ENCODE assay signal across 8 cellular contexts in the genomic region with DNA sequence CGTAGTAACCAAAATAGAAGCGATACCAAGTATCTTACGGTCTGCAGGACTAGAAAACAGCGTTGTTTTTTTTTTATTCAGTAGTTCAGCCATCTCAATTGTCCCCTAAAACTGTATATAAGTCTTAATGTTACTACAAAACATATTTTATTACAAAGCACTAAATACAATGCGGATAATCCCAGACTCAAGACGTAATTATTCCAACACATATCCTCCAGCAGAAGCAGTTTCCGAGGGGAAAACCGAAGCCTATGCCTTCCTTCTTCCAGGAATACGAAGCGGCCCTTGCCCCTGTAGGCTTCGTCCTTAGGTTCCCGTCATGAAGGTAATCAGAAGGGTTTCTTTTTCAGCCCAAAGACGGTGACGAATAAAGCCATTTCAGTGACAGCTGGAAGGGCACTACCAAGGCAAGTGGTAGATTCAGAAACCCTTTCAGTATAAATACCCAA. TPM values are rescaled to one million over a fixed set of nuclear protein-coding genes. Genes with fewer than 3 reads are reported as not detected.
DNase-seq lines count a peak whose midpoint lies in the region; ATAC-seq and TF ChIP-seq lines count a peak whose summit lies in the region.

No MANE protein-coding gene starts in this region.

- ATAC-seq in thoracic aorta (ENCODE audit: insufficient number of reproducible peaks, low FRiP score, low read depth) = no peak
- ATAC-seq in GM21423 (IDR thresholded peaks at IDR 0.05; ENCODE audit: unreplicated experiment) = no peak
- ATAC-seq in HG03521 (IDR thresholded peaks at IDR 0.05; ENCODE audit: unreplicated experiment) = no peak

- H3K4me3 ChIP-seq in kidney epithelial cell (ENCODE audit: low read depth, low read length) = peak overlapping the region; percentile 44
- peak overlapping the region; percentile 67 for H3K4me3 ChIP-seq in thoracic aorta

- H3K9me3 Mint-ChIP-seq in activated CD4-positive, alpha-beta T cell treated with anti-CD3 and anti-CD28 coated beads, Interleukin-2, amount 10 ng/mL, durations not matched to agents 24 days and 14 days = no peaks in the 10 kb centered on the region
- no peaks in the 10 kb centered on the region for H3K9me3 Mint-ChIP-seq in activated naive CD8-positive, alpha-beta T cell treated with anti-CD3 and anti-CD28 coated beads for 36 hours

- DNase-seq in activated CD4-positive, alpha-beta T cell treated with anti-CD3 and anti-CD28 coated beads, Interleukin-2, amount 10 ng/mL, durations not matched to agents 24 days and 14 days = peak; percentile 73
- no peak for DNase-seq in activated CD4-positive, alpha-beta T cell treated with anti-CD3 and anti-CD28 coated beads, Interleukin-2, amount 50 U/mL, for 4 hours
- DNase-seq in activated naive CD8-positive, alpha-beta T cell treated with anti-CD3 and anti-CD28 coated beads for 36 hours = no peak
- DNase-seq in kidney epithelial cell (ENCODE audit: low read depth) (no peak), thoracic aorta (ENCODE audit: low spot score) (no peak), NCI-H2227 (lab: John Stamatoyannopoulos, UW; ENCODE audit: unreplicated experiment) (no peak)

- peak overlapping the region; percentile 99 for H3K27ac Mint-ChIP-seq in activated CD4-positive, alpha-beta T cell treated with anti-CD3 and anti-CD28 coated beads, Interleukin-2, amount 10 ng/mL, durations not matched to agents 24 days and 14 days
- H3K27ac Mint-ChIP-seq in activated naive CD8-positive, alpha-beta T cell treated with anti-CD3 and anti-CD28 coated beads for 36 hours = peak overlapping the region; percentile 100

- H3K36me3 Mint-ChIP-seq in activated CD4-positive, alpha-beta T cell treated with anti-CD3 and anti-CD28 coated beads, Interleukin-2, amount 10 ng/mL, durations not matched to agents 24 days and 14 days (ENCODE audit: low read depth) = no peaks in the 10 kb centered on the region
- H3K36me3 Mint-ChIP-seq in activated naive CD8-positive, alpha-beta T cell treated with anti-CD3 and anti-CD28 coated beads for 36 hours = no peaks in the 10 kb centered on the region

- peak overlapping the region; percentile 88 to 95 for H3K27ac ChIP-seq in thoracic aorta

- peak overlapping the region; percentile 98 for H3K4me3 Mint-ChIP-seq in activated CD4-positive, alpha-beta T cell treated with anti-CD3 and anti-CD28 coated beads, Interleukin-2, amount 10 ng/mL, durations not matched to agents 24 days and 14 days
- peak overlapping the region; percentile 83 for H3K4me3 Mint-ChIP-seq in activated naive CD8-positive, alpha-beta T cell treated with anti-CD3 and anti-CD28 coated beads for 36 hours

- H3K36me3 ChIP-seq in kidney epithelial cell (ENCODE audit: control insufficient read depth, insufficient read depth, low read length) (no peaks in the 10 kb centered on the region), thoracic aorta (no peaks in the 10 kb centered on the region)

- intact Hi-C loops in activated CD4-positive, alpha-beta T cell treated with anti-CD3 and anti-CD28 coated beads, Interleukin-2, amount 10 ng/mL, durations not matched to agents 24 days and 14 days (cut with micrococcal nuclease) = loop anchor here (1.0 to 5.0 kb wide), 6 partner anchors 10 to 73 kb away; a partner anchor contains a TSS

- no peaks in the 10 kb centered on the region for H3K27me3 Mint-ChIP-seq in activated CD4-positive, alpha-beta T cell treated with anti-CD3 and anti-CD28 coated beads, Interleukin-2, amount 10 ng/mL, durations not matched to agents 24 days and 14 days
- H3K27me3 Mint-ChIP-seq in activated naive CD8-positive, alpha-beta T cell treated with anti-CD3 and anti-CD28 coated beads for 36 hours = peaks cover 4% of the 10 kb centered on the region

- H3K4me1 ChIP-seq in thoracic aorta (ENCODE audit: control insufficient read depth in 1 of 2, low read depth in 2 of 2) = peaks cover 19 to 27% of the 10 kb centered on the region in 2 donors

- no peak for TF ChIP-seq CTCF in kidney epithelial cell (IDR thresholded peaks at IDR 0.05; ENCODE audit: insufficient read depth, low read length, poor library complexity, severe bottlenecking)
- TF ChIP-seq CTCF in thoracic aorta (IDR thresholded peaks at IDR 0.05) = no peak

- H3K4me1 Mint-ChIP-seq in activated CD4-positive, alpha-beta T cell treated with anti-CD3 and anti-CD28 coated beads, Interleukin-2, amount 10 ng/mL, durations not matched to agents 24 days and 14 days = peaks cover 38% of the 10 kb centered on the region
- peaks cover 31% of the 10 kb centered on the region for H3K4me1 Mint-ChIP-seq in activated naive CD8-positive, alpha-beta T cell treated with anti-CD3 and anti-CD28 coated beads for 36 hours

- H3K27me3 ChIP-seq in kidney epithelial cell (ENCODE audit: control insufficient read depth, insufficient read depth, low read length) = no peaks in the 10 kb centered on the region
- no peaks in the 10 kb centered on the region for H3K27me3 ChIP-seq in thoracic aorta (replicated peaks; ENCODE audit: insufficient read depth)

- no peaks in the 10 kb centered on the region for H3K9me3 ChIP-seq in thoracic aorta

RNA-seq across cellular contexts. Expression of a gene that starts 2.3 kb away (rescaled TPM):
- total RNA-seq in activated CD4-positive, alpha-beta T cell treated with anti-CD3 and anti-CD28 coated beads, Interleukin-2, amount 10 ng/mL, durations not matched to agents 24 days and 14 days = 20.9 and 21.4 TPM in 2 replicates
- total RNA-seq in activated naive CD8-positive, alpha-beta T cell treated with anti-CD3 and anti-CD28 coated beads for 36 hours = 10 to 100 TPM; 26.0 to 26.3 TPM
- total RNA-seq in kidney epithelial cell = 10.0 and 14.7 TPM in 2 replicates
- total RNA-seq in thoracic aorta = 10 to 100 TPM in 1 of 2 donors, 1 to 10 TPM in 1; 8.4 to 32.1 TPM

RNA-seq across cellular contexts. Expression of a gene that starts 11.1 kb away (rescaled TPM):
- 45.1 and 49.6 TPM in 2 replicates for total RNA-seq in activated CD4-positive, alpha-beta T cell treated with anti-CD3 and anti-CD28 coated beads, Interleukin-2, amount 10 ng/mL, durations not matched to agents 24 days and 14 days
- total RNA-seq in activated naive CD8-positive, alpha-beta T cell treated with anti-CD3 and anti-CD28 coated beads for 36 hours = 10 to 100 TPM; 27.7 to 28.4 TPM
- total RNA-seq in kidney epithelial cell = 7.0 and 8.0 TPM in 2 replicates
- 10 to 100 TPM; 36.0 to 50.3 TPM for total RNA-seq in thoracic aorta

RNA-seq across cellular contexts. Expression of a gene that starts 16.1 kb away (rescaled TPM):
- 4.7 and 5.7 TPM in 2 replicates for total RNA-seq in activated CD4-positive, alpha-beta T cell treated with anti-CD3 and anti-CD28 coated beads, Interleukin-2, amount 10 ng/mL, durations not matched to agents 24 days and 14 days
- total RNA-seq in activated naive CD8-positive, alpha-beta T cell treated with anti-CD3 and anti-CD28 coated beads for 36 hours = 1 to 10 TPM; 5.1 to 5.2 TPM
- total RNA-seq in kidney epithelial cell (13.3 and 16.1 TPM in 2 replicates), thoracic aorta (10 to 100 TPM; 11.9 to 13.8 TPM)

RNA-seq across cellular contexts. Expression of a gene that starts 21.7 kb away (rescaled TPM):
- total RNA-seq in activated CD4-positive, alpha-beta T cell treated with anti-CD3 and anti-CD28 coated beads, Interleukin-2, amount 10 ng/mL, durations not matched to agents 24 days and 14 days = 39.4 and 41.7 TPM in 2 replicates
- total RNA-seq in activated naive CD8-positive, alpha-beta T cell treated with anti-CD3 and anti-CD28 coated beads for 36 hours = 10 to 100 TPM; 55.7 to 56.1 TPM
- 11.0 and 19.4 TPM in 2 replicates for total RNA-seq in kidney epithelial cell
- total RNA-seq in thoracic aorta = 100 to 1,000 TPM; 175 to 292 TPM

RNA-seq across cellular contexts. Expression of a gene that starts 36.5 kb away (rescaled TPM):
- 92.3 and 101 TPM in 2 replicates for total RNA-seq in activated CD4-positive, alpha-beta T cell treated with anti-CD3 and anti-CD28 coated beads, Interleukin-2, amount 10 ng/mL, durations not matched to agents 24 days and 14 days
- 100 to 1,000 TPM; 177 to 181 TPM for total RNA-seq in activated naive CD8-positive, alpha-beta T cell treated with anti-CD3 and anti-CD28 coated beads for 36 hours
- total RNA-seq in kidney epithelial cell (11.6 and 21.6 TPM in 2 replicates), thoracic aorta (1 to 10 TPM in 1 of 2 donors, not detected in 1; 1.6 TPM)
